In the genomic region with DNA sequence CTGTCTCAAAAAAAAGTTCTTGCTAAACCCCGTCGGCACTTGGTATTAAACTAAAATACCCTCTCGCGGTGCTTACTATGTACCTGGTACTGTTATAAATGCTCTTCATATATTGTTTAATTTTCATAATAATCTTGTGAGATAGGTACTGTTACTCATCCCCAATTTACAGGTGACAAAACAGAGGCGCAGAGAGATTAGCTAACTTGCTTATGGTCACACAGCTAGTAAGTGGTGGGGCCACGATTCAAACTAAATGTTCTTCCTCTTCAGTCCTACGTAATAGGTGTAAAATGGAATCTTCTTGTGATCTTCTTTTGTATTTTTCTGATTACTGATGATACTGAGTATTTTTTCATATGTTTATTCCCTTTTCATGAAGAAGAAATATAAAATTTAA, we compare ENCODE assay signal across 17 cellular contexts.
"Had no signal": no experiment of that assay in that cellular context is flagged by ENCODE, and none has a peak within 500 bp of the region (broad histone marks: within the 10 kb centered on the region; RNA-seq: fewer than 3 reads in every experiment).

No MANE protein-coding gene starts in this region.

- H3K27ac Mint-ChIP-seq: activated CD4-positive, alpha-beta memory T cell treated with anti-CD3 and anti-CD28 coated beads for 36 hours had no signal

- H3K27me3 Mint-ChIP-seq: activated CD4-positive, alpha-beta memory T cell treated with anti-CD3 and anti-CD28 coated beads for 36 hours had no signal

- H3K27ac ChIP-seq: gastroesophageal sphincter, left ventricle myocardium inferior, pancreas, thyroid gland, uterus had no signal

- H3K36me3 Mint-ChIP-seq: activated CD4-positive, alpha-beta memory T cell treated with anti-CD3 and anti-CD28 coated beads for 36 hours had no signal

- H3K9me3 Mint-ChIP-seq: activated CD4-positive, alpha-beta memory T cell treated with anti-CD3 and anti-CD28 coated beads for 36 hours; activated naive CD4-positive, alpha-beta T cell treated with anti-CD3 and anti-CD28 coated beads, Interleukin-2, amount 50 U/mL, for 72 hours; brain; neural crest cell had no signal

- H3K4me1 ChIP-seq: pancreas had no signal

- ATAC-seq: activated naive CD4-positive, alpha-beta T cell treated with anti-CD3 and anti-CD28 coated beads, Interleukin-2, amount 50 U/mL, for 72 hours; gastroesophageal sphincter had no signal

- H3K4me3 ChIP-seq: gastroesophageal sphincter, left ventricle myocardium inferior, pancreas, thyroid gland, uterus had no signal

- H3K4me3 Mint-ChIP-seq: activated CD4-positive, alpha-beta memory T cell treated with anti-CD3 and anti-CD28 coated beads for 36 hours; brain; neural crest cell had no signal

- FAIRE-seq: keratinocyte, pancreas had no signal

- H3K36me3 ChIP-seq: gastroesophageal sphincter, left ventricle myocardium inferior, pancreas, thyroid gland, uterus had no signal

- DNase-seq: activated CD4-positive, alpha-beta memory T cell treated with anti-CD3 and anti-CD28 coated beads for 36 hours; activated CD4-positive, alpha-beta T cell treated with anti-CD3 and anti-CD28 coated beads for 1 hour; activated CD8-positive, alpha-beta memory T cell treated with anti-CD3 and anti-CD28 coated beads, Interleukin-2, amount 50 U/mL, for 4 hours; amniotic stem cell; dermis blood vessel endothelial cell; left ventricle myocardium inferior; mesenchymal stem cell; pancreas; stimulated activated CD4-positive, alpha-beta T cell treated with anti-CD3 and anti-CD28 coated beads, Interleukin-4, amount 100 ng/mL, for 24 hours; T-helper 9 cell; thyroid gland; uterus had no signal

- H3K9me3 ChIP-seq: gastroesophageal sphincter, left ventricle myocardium inferior, pancreas, thyroid gland, uterus had no signal

- H3K27me3 ChIP-seq: gastroesophageal sphincter, pancreas, thyroid gland, uterus had no signal
